In genomic region chr17:2735896-2736295, GRCh38 we compare ENCODE assay signal across 28 cellular contexts. TPM values are rescaled to one million over a fixed set of nuclear protein-coding genes. Genes with fewer than 3 reads are reported as not detected.
DNase-seq lines count a peak whose midpoint lies in the region; TF ChIP-seq lines count a peak whose summit lies in the region.
"Had no signal": no experiment of that assay in that cellular context is flagged by ENCODE, and none has a peak within 500 bp of the region (broad histone marks: within the 10 kb centered on the region; RNA-seq: fewer than 3 reads in every experiment).

No MANE protein-coding gene starts in this region.

- no peaks in the 10 kb centered on the region for H3K9me2 ChIP-seq in hepatocyte (replicated peaks; ENCODE audit: insufficient read depth)

- H3K4me3 Mint-ChIP-seq in glutamatergic neuron (ENCODE audit: unreplicated experiment) = no peak overlapping the region
- H3K4me3 Mint-ChIP-seq: CD4-positive, alpha-beta memory T cell had no signal

- no peak overlapping the region for H3K27ac ChIP-seq in hepatocyte
- H3K27ac ChIP-seq: HL-60, SJSA1 had no signal

- WGBS in hepatocyte (ENCODE audit: low lambda C conversion rate, missing lambda C conversion rate) = 79% methylated on average over 5 of the region's 5 CpGs

- H3K36me3 ChIP-seq in hepatocyte (replicated peaks; ENCODE audit: insufficient read depth, low read depth) = no peaks in the 10 kb centered on the region
- H3K36me3 ChIP-seq: HAP-1, SJSA1 had no signal

- no peak overlapping the region for H3K4me2 ChIP-seq in hepatocyte

- no peak overlapping the region for H2AFZ ChIP-seq in hepatocyte

- peak overlapping the region; percentile 39 for H3K27ac Mint-ChIP-seq in glutamatergic neuron (ENCODE audit: unreplicated experiment)
- H3K27ac Mint-ChIP-seq: CD4-positive, alpha-beta memory T cell had no signal

- peaks cover 10% of the 10 kb centered on the region for H3K4me1 Mint-ChIP-seq in glutamatergic neuron (ENCODE audit: low read depth, unreplicated experiment)
- H3K4me1 Mint-ChIP-seq: CD4-positive, alpha-beta memory T cell had no signal

- H3K79me2 ChIP-seq in hepatocyte = no peaks in the 10 kb centered on the region

- no peaks in the 10 kb centered on the region for H3K4me1 ChIP-seq in hepatocyte (ENCODE audit: insufficient read depth)
- H3K4me1 ChIP-seq: HAP-1, SJSA1 had no signal

- H3K36me3 Mint-ChIP-seq in glutamatergic neuron (ENCODE audit: unreplicated experiment) = no peaks in the 10 kb centered on the region
- H3K36me3 Mint-ChIP-seq: CD4-positive, alpha-beta memory T cell had no signal

- H3K9me3 Mint-ChIP-seq in glutamatergic neuron (ENCODE audit: unreplicated experiment) = peaks cover 2% of the 10 kb centered on the region
- H3K9me3 Mint-ChIP-seq: CD4-positive, alpha-beta memory T cell had no signal

- DNase-seq in ACHN (peak; percentile 75), HT-29 (ENCODE audit: low spot score) (peak; percentile 19), glutamatergic neuron (no peak), renal cortical epithelial cell (ENCODE audit: low read depth) (peak; percentile 45), retina (no peak), hepatocyte (ENCODE audit: low spot score) (no peak)
- no peak for DNase-seq in activated CD8-positive, alpha-beta memory T cell treated with anti-CD3 and anti-CD28 coated beads, Interleukin-2, amount 50 U/mL, for 48 hours
- DNase-seq: C1 segment of cervical spinal cord; CD4-positive, alpha-beta memory T cell; COR-L47; DMS53; GOT3; Karpas-422; NCI-H1092 treated with DMSO at 0.1 percent for 48 hours; NCI-H1436; NCI-H187 treated with DMSO at 0.1 percent for 48 hours; NCI-H2107; NCI-H446 treated with DMSO at 0.1 percent for 48 hours; NCI-H526; NCI-H82; NK-92 treated with Interleukin-12 subunit alpha and Interleukin-12 subunit beta, amount 100 ng/mL, for 24 hours; PC-3; Right ventricle myocardium superior had no signal

- H3K9me3 ChIP-seq in hepatocyte (ENCODE audit: low read depth) = no peaks in the 10 kb centered on the region
- H3K9me3 ChIP-seq: HAP-1, SJSA1 had no signal

- TF ChIP-seq CTCF in glutamatergic neuron (IDR thresholded peaks at IDR 0.05; ENCODE audit: partially characterized antibody, unreplicated experiment) = no peak
- no peak for TF ChIP-seq CTCF in hepatocyte (IDR thresholded peaks at IDR 0.05; ENCODE audit: poor library complexity)

- H4K20me1 ChIP-seq in hepatocyte (ENCODE audit: insufficient read depth, poor library complexity, severe bottlenecking) = no peaks in the 10 kb centered on the region

- in situ Hi-C loops in ACHN (cut with HindIII; ENCODE audit: low pct_ligation_motif_present, low pct_unique_long_range_greater_than_20kb, low sequenced_read_pairs) = no loop called here

- no peaks in the 10 kb centered on the region for H3K27me3 Mint-ChIP-seq in glutamatergic neuron (ENCODE audit: unreplicated experiment)

- H3K4me3 ChIP-seq in hepatocyte = no peak overlapping the region
- H3K4me3 ChIP-seq: HAP-1, SJSA1 had no signal

- H3K27me3 ChIP-seq in hepatocyte = no peaks in the 10 kb centered on the region

RNA-seq across cellular contexts. Expression of gene CCDC92B, which starts 13.6 kb away (rescaled TPM):
- 0.18 TPM in 2 replicates for total RNA-seq in HT-29 (2014; rRNA removed; shearing (Covaris generic))
- total RNA-seq in glutamatergic neuron (ENCODE audit: unreplicated experiment) = 19.0 TPM
- not detected in 2 replicates for total RNA-seq in renal cortical epithelial cell
- total RNA-seq in hepatocyte = 0.12 TPM in 1 of 2 replicates, not detected in the other
- 0.10 TPM in 1 of 2 replicates, not detected in the other for polyA plus RNA-seq in hepatocyte
- total RNA-seq: Daoy, PC-3, RPMI7951, SJSA1 had no signal
- polyA plus RNA-seq: CD4-positive, alpha-beta memory T cell had no signal

RNA-seq across cellular contexts. Expression of gene CLUH, which starts 24.3 kb away (rescaled TPM):
- 156 and 168 TPM in 2 replicates for total RNA-seq in HT-29 (2014; rRNA removed; shearing (Covaris generic))
- total RNA-seq in glutamatergic neuron (ENCODE audit: unreplicated experiment) (39.1 TPM), renal cortical epithelial cell (55.4 and 115 TPM in 2 replicates), hepatocyte (28.7 and 45.5 TPM in 2 replicates)
- 50.2 and 54.4 TPM in 2 replicates for polyA plus RNA-seq in hepatocyte

Comparison
In these comparisons a context has a peak if more than half of its experiments do, and no peak if none do; other contexts are left out.
1. DNase-seq: peak in ACHN (single experiment), HT-29 (single experiment) and renal cortical epithelial cell (single experiment); none in glutamatergic neuron (single experiment), activated CD8-positive, alpha-beta memory T cell treated with anti-CD3 and anti-CD28 coated beads, Interleukin-2, amount 50 U/mL, for 48 hours (single experiment), retina (single experiment) and hepatocyte (single experiment).
2. RNA of gene CCDC92B, which starts 13.6 kb away (total RNA-seq): 19.0 TPM in glutamatergic neuron (single experiment); 0.18 TPM in HT-29, not detected in renal cortical epithelial cell and 0.12 TPM in hepatocyte; every median in the first group is over 10 times any median in the second.